ENCODE assay signal across 10 cellular contexts in the genomic region with DNA sequence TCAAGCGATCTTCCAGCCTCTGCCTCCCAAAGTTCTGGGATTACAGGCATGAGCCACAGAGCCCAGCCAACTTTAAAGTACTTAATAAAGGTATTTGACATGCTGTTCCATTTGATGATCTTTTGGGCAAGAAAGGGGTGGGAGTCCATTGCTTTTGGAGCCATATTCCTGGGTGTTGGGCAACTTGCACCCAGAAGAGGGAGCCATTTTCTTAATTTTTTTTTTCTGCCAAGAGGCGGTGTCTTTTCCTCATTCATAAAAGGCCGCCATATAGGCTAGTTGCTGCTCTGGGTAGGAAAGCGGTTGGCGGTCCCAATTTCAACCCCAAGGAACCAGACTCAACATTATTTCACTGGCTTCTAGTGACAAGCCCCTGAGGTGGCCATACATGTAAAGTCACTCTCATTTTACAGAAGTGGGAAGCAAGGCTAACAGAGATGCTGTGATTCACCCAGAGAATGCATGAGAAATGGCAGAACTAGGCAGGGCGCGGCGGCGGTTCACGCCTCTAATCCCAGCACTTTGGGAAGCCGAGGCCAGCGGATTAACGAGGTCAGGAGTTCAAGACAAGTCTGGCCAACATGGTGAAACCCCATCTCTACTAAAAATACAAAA.
DNase-seq lines count a peak whose midpoint lies in the region; ATAC-seq and TF ChIP-seq lines count a peak whose summit lies in the region.
"Had no signal": no experiment of that assay in that cellular context is flagged by ENCODE, and none has a peak within 500 bp of the region (broad histone marks: within the 10 kb centered on the region; RNA-seq: fewer than 3 reads in every experiment).

No MANE protein-coding gene starts in this region.

- no peak overlapping the region for H3K27ac ChIP-seq in heart right ventricle
- no peak overlapping the region for H3K27ac ChIP-seq in prostate gland
- H3K27ac ChIP-seq: HL-60 had no signal

- 79 to 82% methylated on average over 13 of the region's 13 CpGs for WGBS in heart right ventricle, 2 donors
- 93% methylated on average over 13 of the region's 13 CpGs for WGBS in prostate gland

- peaks cover 0 to 23% (median 4%) of the 10 kb centered on the region in 7 donors for H3K27me3 ChIP-seq in heart right ventricle
- H3K27me3 ChIP-seq in prostate gland (replicated peaks; ENCODE audit: insufficient read depth) = peaks cover 2% of the 10 kb centered on the region

- intact Hi-C loops in heart right ventricle (cut with DNase I) = no loop called here
- intact Hi-C loops in left ventricle myocardium superior (cut with micrococcal nuclease) = no loop called here
- intact Hi-C loops in prostate gland (cut with DNase I) = no loop called here

- H3K36me3 ChIP-seq in heart right ventricle (no peaks in the 10 kb centered on the region), prostate gland (no peaks in the 10 kb centered on the region)

- H3K9me3 ChIP-seq in heart right ventricle = no peaks in the 10 kb centered on the region
- no peaks in the 10 kb centered on the region for H3K9me3 ChIP-seq in prostate gland

- H3K4me3 ChIP-seq in heart right ventricle = no peak overlapping the region
- H3K4me3 ChIP-seq in epithelial cell of esophagus (ENCODE audit: low read length) = no peak overlapping the region
- no peak overlapping the region for H3K4me3 ChIP-seq in prostate gland

- peak in 5 of 9 donors; percentile 25 to 37 (median 34) for TF ChIP-seq CTCF in heart right ventricle (IDR thresholded peaks at IDR 0.05)
- peak; percentile 28 for TF ChIP-seq CTCF in epithelial cell of esophagus (IDR thresholded peaks at IDR 0.05; ENCODE audit: insufficient read depth, low read depth, low read length, missing control alignments)
- no peak for TF ChIP-seq CTCF in prostate gland (IDR thresholded peaks at IDR 0.05)

- DNase-seq in heart right ventricle = no peak
- no peak for DNase-seq in left ventricle myocardium superior
- peak; percentile 15 for DNase-seq in NOMO-1 treated with dmso at 0.1 percent for 144 hours (lab: John Stamatoyannopoulos, UW; ENCODE audit: unreplicated experiment)
- peak; percentile 26 for DNase-seq in epithelial cell of esophagus (ENCODE audit: low read depth)
- peak; percentile 51 for DNase-seq in superior temporal gyrus (ENCODE audit: extremely low spot score)
- no peak for DNase-seq in prostate gland (ENCODE audit: low spot score)
- DNase-seq in NCI-H1930 (lab: John Stamatoyannopoulos, UW) = no peak
- DNase-seq in NCI-H446 treated with DMSO at 0.1 percent for 48 hours (lab: John Stamatoyannopoulos, UW) = no peak
- DNase-seq: activated effector memory CD4-positive, alpha-beta T cell treated with anti-CD3 and anti-CD28 coated beads, Interleukin-2, amount 50 U/mL, for 16 hours had no signal

- ATAC-seq in heart right ventricle (no peak), left ventricle myocardium superior (no peak)

- H3K4me1 ChIP-seq in heart right ventricle (no peaks in the 10 kb centered on the region), prostate gland (replicated peaks) (no peaks in the 10 kb centered on the region)

- no peak for TF ChIP-seq POLR2A in prostate gland (IDR thresholded peaks at IDR 0.05)

Comparison
In these comparisons a context has a peak if more than half of its experiments do, and no peak if none do; other contexts are left out.
1. DNase-seq: peak in NOMO-1 treated with dmso at 0.1 percent for 144 hours (single experiment), epithelial cell of esophagus (single experiment) and superior temporal gyrus (single experiment); none in heart right ventricle (0 of 2), left ventricle myocardium superior (single experiment), prostate gland (single experiment), NCI-H1930 (0 of 2) and NCI-H446 treated with DMSO at 0.1 percent for 48 hours (single experiment).
2. CTCF ChIP-seq: peak in heart right ventricle (5 of 9) and epithelial cell of esophagus (single experiment); none in prostate gland (0 of 4).